Comparison of ENCODE assay signal across 37 cellular contexts in genomic region chr3:151750678-151751077, GRCh38. TPM values are rescaled to one million over a fixed set of nuclear protein-coding genes. Genes with fewer than 3 reads are reported as not detected.
"Had no signal": no experiment of that assay in that cellular context is flagged by ENCODE, and none has a peak within 500 bp of the region (broad histone marks: within the 10 kb centered on the region; RNA-seq: fewer than 3 reads in every experiment).

No MANE protein-coding gene starts in this region.

- H3K9me3 ChIP-seq: body of pancreas had no signal

- H3K27me3 ChIP-seq: adrenal gland, body of pancreas, brain microvascular endothelial cell had no signal

- FAIRE-seq: astrocyte, TTC549 had no signal

- ATAC-seq: activated CD8-positive, alpha-beta T cell treated with anti-CD3 and anti-CD28 coated beads for 36 hours; activated naive CD4-positive, alpha-beta T cell treated with anti-CD3 and anti-CD28 coated beads, Interleukin-2, amount 50 U/mL, for 72 hours; activated T-cell treated with anti-CD3 and anti-CD28 coated beads, Interleukin-2, amount 50 U/mL, for 4 hours; activated T-cell treated with anti-CD3 and anti-CD28 coated beads, Interleukin-2, amount 50 U/mL, for 72 hours; activated T-helper 17 cell treated with anti-CD3 and anti-CD28 coated beads, Interleukin-2, amount 50 U/mL, for 72 hours; body of pancreas had no signal

- H3K4me3 ChIP-seq: adrenal gland, body of pancreas had no signal

- H3K27ac ChIP-seq: adrenal gland, body of pancreas, brain microvascular endothelial cell, VCaP had no signal

- DNase-seq: activated B cell treated with CpG ODN at 0.5 μM for 24 hours; activated CD4-positive, alpha-beta memory T cell treated with anti-CD3 and anti-CD28 coated beads for 36 hours; activated CD4-positive, alpha-beta T cell treated with anti-CD3 and anti-CD28 coated beads for 4 hours; activated CD4-positive, alpha-beta T cell treated with anti-CD3 and anti-CD28 coated beads, Interleukin-2, amount 10 ng/mL, durations not matched to agents 24 days and 14 days; activated CD4-positive, alpha-beta T cell treated with anti-CD3 and anti-CD28 coated beads, Interleukin-2, amount 50 U/mL, for 1 hour; activated CD4-positive, alpha-beta T cell treated with anti-CD3 and anti-CD28 coated beads, Interleukin-2, amount 50 U/mL, for 4 hours; activated CD4-positive, CD25-positive, alpha-beta regulatory T cell treated with anti-CD3 and anti-CD28 coated beads, Interleukin-2, amount 50 U/mL, for 72 hours; activated CD8-positive, alpha-beta memory T cell treated with anti-CD3 and anti-CD28 coated beads, Interleukin-2, amount 50 U/mL, for 4 hours; activated CD8-positive, alpha-beta T cell treated with anti-CD3 and anti-CD28 coated beads for 36 hours; activated effector memory CD4-positive, alpha-beta T cell treated with anti-CD3 and anti-CD28 coated beads, Interleukin-2, amount 50 U/mL, for 16 hours; activated gamma-delta T cell treated with Interleukin-2 at 50 U/mL for 16 hours; activated naive CD4-positive, alpha-beta T cell; activated naive CD4-positive, alpha-beta T cell treated with anti-CD3 and anti-CD28 coated beads for 36 hours; activated naive CD4-positive, alpha-beta T cell treated with anti-CD3 and anti-CD28 coated beads, Interleukin-2, amount 50 U/mL, for 16 hours; activated naive CD8-positive, alpha-beta T cell treated with anti-CD3 and anti-CD28 coated beads for 36 hours; activated T-cell treated with anti-CD3 and anti-CD28 coated beads for 4 hours; activated T-cell treated with anti-CD3 and anti-CD28 coated beads, Interleukin-2, amount 50 U/mL, for 1 hour; activated T-cell treated with anti-CD3 and anti-CD28 coated beads, Interleukin-2, amount 50 U/mL, for 4 hours; activated T-cell treated with anti-CD3 and anti-CD28 coated beads, Interleukin-2, amount 50 U/mL, for 72 hours; adrenal gland; amniotic stem cell; aorta; body of pancreas; brain microvascular endothelial cell; central memory CD4-positive, alpha-beta T cell; SW 1271; T-helper 1 cell; T-helper 2 cell; T-helper 9 cell had no signal

- H3K36me3 ChIP-seq: adrenal gland, brain microvascular endothelial cell had no signal

- H3K4me1 ChIP-seq: adrenal gland, body of pancreas had no signal

RNA-seq across cellular contexts. Expression of gene AADACL2, which starts 17.0 kb away (rescaled TPM):
- total RNA-seq: activated B cell treated with CpG ODN at 0.5 μM for 24 hours; activated CD4-positive, alpha-beta memory T cell treated with anti-CD3 and anti-CD28 coated beads for 36 hours; activated CD4-positive, alpha-beta T cell treated with anti-CD3 and anti-CD28 coated beads, Interleukin-2, amount 10 ng/mL, durations not matched to agents 24 days and 14 days; activated CD8-positive, alpha-beta memory T cell treated with anti-CD3 and anti-CD28 coated beads for 36 hours; activated CD8-positive, alpha-beta T cell treated with anti-CD3 and anti-CD28 coated beads for 36 hours; activated naive CD4-positive, alpha-beta T cell treated with anti-CD3 and anti-CD28 coated beads for 36 hours; activated naive CD4-positive, alpha-beta T cell treated with anti-CD3 and anti-CD28 coated beads, Interleukin-2, amount 50 U/mL, for 72 hours; activated naive CD8-positive, alpha-beta T cell treated with anti-CD3 and anti-CD28 coated beads for 36 hours; activated T-cell treated with anti-CD3 and anti-CD28 coated beads, Interleukin-2, amount 50 U/mL, for 4 hours; activated T-cell treated with anti-CD3 and anti-CD28 coated beads, Interleukin-2, amount 50 U/mL, for 72 hours; activated T-helper 1 cell treated with anti-CD3 and anti-CD28 coated beads, Interleukin-12 subunit alpha, Interleukin-12 subunit beta, Interleukin-2, Interleukin-4 antibody, amounts not matched to agents 30 ng/mL and 10 ng/mL and 1 ng/mL, durations not matched to agents 14 hours and 24 hours and 36 hours; activated T-helper 17 cell treated with anti-CD3 and anti-CD28 coated beads, Interleukin-2, amount 50 U/mL, for 72 hours; astrocyte; body of pancreas; cardiac septum had no signal
- polyA plus RNA-seq: aorta had no signal
